16 cellular contexts compared by ENCODE assay signal in the genomic region with DNA sequence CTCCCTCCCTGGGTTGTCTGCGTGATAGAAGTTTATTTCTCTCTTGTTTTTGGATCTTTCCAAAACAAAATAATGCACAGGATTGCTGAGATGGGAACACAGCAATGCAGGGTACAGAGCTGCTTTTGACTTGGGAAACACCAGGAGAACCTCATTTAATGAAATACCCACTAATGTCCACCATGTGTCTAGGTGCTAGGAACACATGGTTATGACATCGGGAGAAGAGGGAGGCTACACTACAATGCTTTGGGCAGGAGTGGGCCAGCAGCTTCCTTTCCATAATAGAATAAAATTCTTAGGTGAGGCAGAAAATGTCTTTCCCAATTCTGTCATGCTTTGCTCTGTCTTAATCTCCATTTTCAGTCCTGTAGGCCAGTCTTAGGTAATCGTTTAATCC.
DNase-seq lines count a peak whose midpoint lies in the region; ATAC-seq and TF ChIP-seq lines count a peak whose summit lies in the region.
"Had no signal": no experiment of that assay in that cellular context is flagged by ENCODE, and none has a peak within 500 bp of the region (broad histone marks: within the 10 kb centered on the region; RNA-seq: fewer than 3 reads in every experiment).

No MANE protein-coding gene starts in this region.

- H3K4me1 Mint-ChIP-seq in nephron progenitor cell: peaks cover 21% of the 10 kb centered on the region

- no peak for TF ChIP-seq CTCF in nephron progenitor cell (IDR thresholded peaks at IDR 0.05)

- H3K27ac ChIP-seq in cingulate gyrus (ENCODE audit: low read depth, low read length) (peak overlapping the region; percentile 69), caudate nucleus (ENCODE audit: low read depth, low read length) (no peak overlapping the region)
- H3K27ac ChIP-seq: 22Rv1, BLaER1, GM23248 had no signal

- H3K36me3 Mint-ChIP-seq in nephron progenitor cell (ENCODE audit: low read depth): no peaks in the 10 kb centered on the region
- H3K36me3 Mint-ChIP-seq: CD4-positive, alpha-beta memory T cell had no signal

- peaks cover 25% of the 10 kb centered on the region for H3K27me3 Mint-ChIP-seq in nephron progenitor cell (ENCODE audit: low read depth, poor library complexity)

- no peaks in the 10 kb centered on the region for H3K9me3 Mint-ChIP-seq in nephron progenitor cell
- H3K9me3 Mint-ChIP-seq: CD4-positive, alpha-beta memory T cell had no signal

- peak overlapping the region; percentile 42 for H3K27ac Mint-ChIP-seq in nephron progenitor cell

- peak; percentile 64 for DNase-seq in NCI-H82 treated with DMSO at 0.1 percent for 48 hours (lab: John Stamatoyannopoulos, UW; ENCODE audit: unreplicated experiment)
- DNase-seq in NCI-H82 (lab: John Stamatoyannopoulos, UW): no peak
- DNase-seq in nephron progenitor cell: no peak
- DNase-seq in caudate nucleus (lab: John Stamatoyannopoulos, UW): no peak
- DNase-seq in NCI-H2196 treated with DMSO at 0.1 percent for 48 hours (lab: John Stamatoyannopoulos, UW; ENCODE audit: unreplicated experiment): no peak
- DNase-seq: CD4-positive, alpha-beta memory T cell; DMS153; DMS79; GDM1; GM23248; HCEC 1CT had no signal

- ATAC-seq in GM21528 (IDR thresholded peaks at IDR 0.05; ENCODE audit: low FRiP score, unreplicated experiment): no peak

- no peak overlapping the region for H3K4me3 Mint-ChIP-seq in nephron progenitor cell
- H3K4me3 Mint-ChIP-seq: CD14-positive monocyte had no signal
